1 cellular context compared by ENCODE assay signal in the genomic region with DNA sequence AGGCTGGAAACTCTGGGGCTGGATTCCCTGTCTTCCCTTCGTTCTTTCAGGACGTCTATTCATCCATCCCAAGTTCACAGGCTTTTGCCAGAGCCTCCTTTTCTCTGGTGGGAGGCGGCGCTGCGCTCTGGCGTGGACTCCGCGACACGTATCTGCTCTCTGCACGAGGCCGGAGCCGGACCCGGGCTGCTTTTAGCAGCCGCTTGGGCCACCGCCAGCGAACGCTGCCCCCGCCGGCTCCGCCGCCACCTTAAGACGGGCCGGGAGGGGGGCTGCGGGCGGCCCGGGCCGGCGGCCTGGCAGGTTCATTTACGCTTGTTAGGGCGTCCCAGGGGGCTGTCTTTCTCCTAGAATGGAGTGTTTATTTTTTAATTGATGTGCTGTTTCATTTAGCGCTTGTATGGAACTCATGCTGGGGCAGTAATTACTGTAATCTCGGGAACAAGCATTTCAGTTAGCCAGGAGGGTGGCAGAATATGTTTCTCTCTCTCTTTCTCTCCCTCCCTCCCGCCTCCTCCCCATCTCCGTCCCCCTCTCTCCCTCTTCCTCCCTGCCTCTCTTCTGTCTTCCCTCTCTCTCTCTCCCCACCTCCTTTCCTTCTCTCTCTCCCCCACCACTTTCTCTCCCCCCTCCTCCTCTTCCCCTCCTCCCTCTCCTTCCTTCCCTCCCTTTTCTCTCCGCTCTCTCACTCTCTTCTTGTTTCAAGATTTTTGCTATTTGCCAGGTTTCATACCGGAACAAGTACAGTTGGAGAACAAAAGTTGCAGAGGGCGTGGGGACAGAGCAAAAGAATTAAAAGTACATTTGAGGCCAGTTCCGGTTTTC.
TF ChIP-seq lines count a peak whose summit lies in the region.

No MANE protein-coding gene starts in this region.

TF ChIP-seq in HEK293, 187 proteins besides CTCF, POLR2A, EP300 and RAD21 (continued from another document):
- TF ChIP-seq, protein P1, sequence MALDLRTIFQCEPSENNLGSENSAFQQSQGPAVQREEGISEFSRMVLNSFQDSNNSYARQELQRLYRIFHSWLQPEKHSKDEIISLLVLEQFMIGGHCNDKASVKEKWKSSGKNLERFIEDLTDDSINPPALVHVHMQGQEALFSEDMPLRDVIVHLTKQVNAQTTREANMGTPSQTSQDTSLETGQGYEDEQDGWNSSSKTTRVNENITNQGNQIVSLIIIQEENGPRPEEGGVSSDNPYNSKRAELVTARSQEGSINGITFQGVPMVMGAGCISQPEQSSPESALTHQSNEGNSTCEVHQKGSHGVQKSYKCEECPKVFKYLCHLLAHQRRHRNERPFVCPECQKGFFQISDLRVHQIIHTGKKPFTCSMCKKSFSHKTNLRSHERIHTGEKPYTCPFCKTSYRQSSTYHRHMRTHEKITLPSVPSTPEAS (tag by site-specific recombination; IDR thresholded peaks at IDR 0.05) = peak; percentile 80
- TF ChIP-seq GLIS1 (tag by site-specific recombination; IDR thresholded peaks at IDR 0.05) (peak; percentile 89), ZNF76 (tag by site-specific recombination; IDR thresholded peaks at IDR 0.05; ENCODE audit: borderline replicate concordance, low read depth) (peak; percentile 52; the same call in 1 of the 2 replicates), ZNF621 (tag by site-specific recombination; IDR thresholded peaks at IDR 0.05) (no peak), ZNF514 (tag by site-specific recombination; IDR thresholded peaks at IDR 0.05) (no peak), ZNF24 (tag by site-specific recombination; IDR thresholded peaks at IDR 0.05) (no peak), ZNF274 (IDR thresholded peaks at IDR 0.05; ENCODE audit: low read length) (no peak), ZNF274 (tag by site-specific recombination; IDR thresholded peaks at IDR 0.05; ENCODE audit: borderline replicate concordance) (no peak)
TF ChIP-seq in HEK293: peak in this region for 85.
